1 cellular context compared by ENCODE assay signal in genomic region chr1:89085781-89086180, GRCh38.
TF ChIP-seq lines count a peak whose summit lies in the region.

No MANE protein-coding gene starts in this region.

TF ChIP-seq in HCT116, 20 proteins besides CTCF, POLR2A, EP300 and RAD21 (continued from another document):
- TF ChIP-seq EZH2 (IDR thresholded peaks at IDR 0.05) (no peak), CBX3 (IDR thresholded peaks at IDR 0.05; ENCODE audit: low read depth) (no peak), POLR2AphosphoS5 (IDR thresholded peaks at IDR 0.05; ENCODE audit: low read depth, low read length) (no peak), SIN3A (IDR thresholded peaks at IDR 0.05; ENCODE audit: low read depth) (no peak), ATF3 (IDR thresholded peaks at IDR 0.05) (no peak)
